ENCODE assay signal across 14 cellular contexts in the genomic region with DNA sequence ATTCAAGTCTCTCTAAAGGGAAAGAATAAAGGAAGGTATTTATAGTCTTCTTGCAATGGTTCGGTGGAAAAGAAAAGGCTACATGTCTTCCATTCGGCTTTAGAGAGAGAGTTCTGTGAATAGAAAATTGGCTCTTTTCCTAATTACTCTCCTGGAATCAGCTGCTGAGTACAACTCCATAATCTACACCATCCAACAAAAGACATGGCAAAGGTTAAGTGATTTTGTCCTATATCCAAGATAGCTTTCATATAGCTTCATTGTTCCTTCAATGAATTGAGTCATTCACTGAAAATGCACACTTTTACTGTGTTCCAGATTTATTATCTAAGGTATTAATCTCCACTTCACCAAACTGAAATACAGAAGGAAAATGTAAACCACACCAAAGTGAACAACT.
DNase-seq lines count a peak whose midpoint lies in the region; ATAC-seq lines count a peak whose summit lies in the region.
"Had no signal": no experiment of that assay in that cellular context is flagged by ENCODE, and none has a peak within 500 bp of the region (broad histone marks: within the 10 kb centered on the region; RNA-seq: fewer than 3 reads in every experiment).

No MANE protein-coding gene starts in this region.

- DNase-seq in Karpas-422: no peak
- DNase-seq in NCI-H2081 (lab: John Stamatoyannopoulos, UW): peak; percentile 12 to 84
- peak; percentile 95 for DNase-seq in NCI-H748 (lab: John Stamatoyannopoulos, UW; ENCODE audit: unreplicated experiment)
- DNase-seq in dermis blood vessel endothelial cell: peak; percentile 0
- DNase-seq in ureter (ENCODE audit: low spot score): no peak
- DNase-seq in central memory CD4-positive, alpha-beta T cell: no peak
- DNase-seq in DMS 273 (lab: John Stamatoyannopoulos, UW; ENCODE audit: unreplicated experiment): no peak
- DNase-seq: AML-193, NCI-H1436, NCI-H510A treated with DMSO at 0.1 percent for 48 hours, PC-3, T-cell had no signal

- H3K4me3 ChIP-seq in Karpas-422 (ENCODE audit: low read length): peak overlapping the region; percentile 3; the same call in 1 of the 2 replicates
- H3K4me3 ChIP-seq: K562 had no signal

- ATAC-seq in HG03439 (IDR thresholded peaks at IDR 0.05; ENCODE audit: unreplicated experiment): no peak
- ATAC-seq: K562, PC-3, T-cell had no signal

- H2AFZ ChIP-seq in Karpas-422 (ENCODE audit: low read length): no peak overlapping the region

- H4K20me1 ChIP-seq in Karpas-422 (ENCODE audit: insufficient read depth, low read depth, low read length): no peaks in the 10 kb centered on the region

- no peak overlapping the region for H3K4me2 ChIP-seq in Karpas-422 (ENCODE audit: low read depth, low read length, poor library complexity, severe bottlenecking)

- no peaks in the 10 kb centered on the region for H3K9me2 ChIP-seq in Karpas-422 (replicated peaks; ENCODE audit: insufficient read depth, low read length)

- no peaks in the 10 kb centered on the region for H3K79me2 ChIP-seq in Karpas-422 (ENCODE audit: low read length)

- no peaks in the 10 kb centered on the region for H3K27me3 ChIP-seq in Karpas-422 (ENCODE audit: low read length)

- H3K9me3 ChIP-seq in Karpas-422 (ENCODE audit: low read length): no peaks in the 10 kb centered on the region

- H3K27ac ChIP-seq in Karpas-422 (ENCODE audit: low read length): no peak overlapping the region

- no peak overlapping the region for H3K9ac ChIP-seq in Karpas-422 (ENCODE audit: low read length)

- H3K4me1 ChIP-seq in Karpas-422 (ENCODE audit: low read length): peaks cover 15% of the 10 kb centered on the region

- no peaks in the 10 kb centered on the region for H3K36me3 ChIP-seq in Karpas-422 (ENCODE audit: insufficient read depth, low read length)

Comparison
In these comparisons a context has a peak if more than half of its experiments do, and no peak if none do; other contexts are left out.
1. DNase-seq: peak in NCI-H2081 (2 of 2), NCI-H748 (single experiment) and dermis blood vessel endothelial cell (single experiment); none in Karpas-422 (single experiment), ureter (single experiment), central memory CD4-positive, alpha-beta T cell (single experiment) and DMS 273 (single experiment).